In the genomic region with DNA sequence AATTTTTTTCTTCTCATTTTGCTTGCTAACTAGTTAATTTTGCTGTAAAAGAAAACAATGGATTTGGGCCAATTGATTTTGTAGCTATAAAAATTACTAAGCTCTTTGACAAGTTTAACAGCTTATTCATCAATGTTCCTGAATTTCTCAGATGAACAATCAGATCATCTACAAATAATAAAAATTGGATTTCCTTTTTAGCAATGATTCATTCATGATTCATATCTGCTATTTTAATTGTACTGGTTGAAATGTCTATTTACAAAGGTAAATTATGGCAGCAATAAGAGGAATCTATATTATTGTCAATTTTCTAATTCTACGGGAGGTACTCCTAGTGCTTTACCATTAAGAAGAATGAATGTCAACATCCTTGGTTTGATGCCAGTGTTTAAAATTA, we compare ENCODE assay signal across 12 cellular contexts.
DNase-seq lines count a peak whose midpoint lies in the region; TF ChIP-seq lines count a peak whose summit lies in the region.
"Had no signal": no experiment of that assay in that cellular context is flagged by ENCODE, and none has a peak within 500 bp of the region (broad histone marks: within the 10 kb centered on the region; RNA-seq: fewer than 3 reads in every experiment).

No MANE protein-coding gene starts in this region.

- H3K9me3 ChIP-seq in trophoblast cell (ENCODE audit: insufficient read depth, low read depth, low read length), result no peaks in the 10 kb centered on the region
- H3K9me3 ChIP-seq: BE2C had no signal

- no peaks in the 10 kb centered on the region for H3K36me3 Mint-ChIP-seq in chondrocyte (ENCODE audit: low read depth)
- H3K36me3 Mint-ChIP-seq: CD4-positive, alpha-beta memory T cell had no signal

- H2BK120ac ChIP-seq in trophoblast cell (ENCODE audit: insufficient read depth, low read length, poor library complexity), result no peak overlapping the region

- no peak overlapping the region for H3K4me2 ChIP-seq in trophoblast cell (ENCODE audit: low read length)

- no peak overlapping the region for H3K23ac ChIP-seq in trophoblast cell (ENCODE audit: low read length)

- H3K18ac ChIP-seq in trophoblast cell (ENCODE audit: low read length), result no peak overlapping the region

- H3K36me3 ChIP-seq in trophoblast cell (ENCODE audit: control insufficient read depth in 1 of 2, insufficient read depth in 2 of 2, low read length in 2 of 2) (no peaks in the 10 kb centered on the region), brain microvascular endothelial cell (replicated peaks) (no peaks in the 10 kb centered on the region)
- H3K36me3 ChIP-seq: BE2C had no signal

- no peak overlapping the region for H4K12ac ChIP-seq in trophoblast cell (ENCODE audit: low read depth, low read length)

- no peaks in the 10 kb centered on the region for H3K4me1 ChIP-seq in trophoblast cell (ENCODE audit: control insufficient read depth in 1 of 2, insufficient read depth in 2 of 2, low read length in 2 of 2)
- H3K4me1 ChIP-seq: BE2C had no signal

- no peak overlapping the region for H3K27ac Mint-ChIP-seq in chondrocyte (ENCODE audit: unreplicated experiment)
- H3K27ac Mint-ChIP-seq: CD4-positive, alpha-beta memory T cell had no signal

- WGBS in trophoblast cell (ENCODE audit: extremely low coverage, insufficient coverage, insufficient read length), result no CpG with 5 or more reads among the region's 1 CpG

- DNase-seq in HCEC 1CT, result peak; percentile 11
- peak; percentile 13 for DNase-seq in RWPE1 (ENCODE audit: low spot score)
- peak; percentile 10 for DNase-seq in epithelial cell of esophagus (ENCODE audit: low read depth)
- no peak for DNase-seq in NCI-H1436 (lab: John Stamatoyannopoulos, UW)
- no peak for DNase-seq in trophoblast cell
- DNase-seq in chondrocyte (ENCODE audit: low spot score), result no peak
- no peak for DNase-seq in brain microvascular endothelial cell
- DNase-seq: BE2C; CD4-positive, alpha-beta memory T cell; DND-41; GF-D8 had no signal

- H2BK5ac ChIP-seq in trophoblast cell (ENCODE audit: low read depth, low read length, poor library complexity), result no peak overlapping the region

- no peak overlapping the region for H2AFZ ChIP-seq in trophoblast cell (ENCODE audit: insufficient read depth, low read length, poor library complexity)

- H3K4me3 ChIP-seq in epithelial cell of esophagus (ENCODE audit: low read length) (no peak overlapping the region), trophoblast cell (ENCODE audit: low read depth, low read length) (no peak overlapping the region), brain microvascular endothelial cell (ENCODE audit: low read depth, low read length) (no peak overlapping the region)

- H4K91ac ChIP-seq in trophoblast cell (ENCODE audit: low read depth, low read length), result no peak overlapping the region

- in situ Hi-C loops in brain microvascular endothelial cell (cut with HindIII; ENCODE audit: low pct_ligation_motif_present, low sequenced_read_pairs), result no loop called here

- no peaks in the 10 kb centered on the region for H3K27me3 Mint-ChIP-seq in chondrocyte (ENCODE audit: low read depth)
- H3K27me3 Mint-ChIP-seq: CD4-positive, alpha-beta memory T cell had no signal

- no peaks in the 10 kb centered on the region for H3K4me1 Mint-ChIP-seq in chondrocyte (ENCODE audit: low read depth)
- H3K4me1 Mint-ChIP-seq: CD4-positive, alpha-beta memory T cell had no signal

- H3K79me2 ChIP-seq in trophoblast cell (ENCODE audit: control insufficient read depth, insufficient read depth, low read length, poor library complexity), result no peaks in the 10 kb centered on the region

- H3K9me3 Mint-ChIP-seq in chondrocyte (ENCODE audit: low read depth), result no peaks in the 10 kb centered on the region

- H2AK5ac ChIP-seq in trophoblast cell (ENCODE audit: low read length), result no peak overlapping the region

- H3K14ac ChIP-seq in trophoblast cell (ENCODE audit: low read length), result no peak overlapping the region

- POLR2A ChIA-PET in RWPE1 (lab: Yijun Ruan, JAX; ENCODE audit: low non-redundant PET), result no interaction called here

- no peak overlapping the region for H2BK12ac ChIP-seq in trophoblast cell (ENCODE audit: low read length)

- no peak overlapping the region for H3K4me3 Mint-ChIP-seq in chondrocyte (ENCODE audit: unreplicated experiment)
- H3K4me3 Mint-ChIP-seq: CD4-positive, alpha-beta memory T cell had no signal

- CTCF ChIA-PET in RWPE1 (lab: Yijun Ruan, JAX), result no interaction called here

- no peak overlapping the region for H3K9ac ChIP-seq in trophoblast cell (ENCODE audit: low read length)

- no peak for TF ChIP-seq CTCF in RWPE1 (conservative IDR thresholded peaks at IDR 0.05; ENCODE audit: low read depth)
- TF ChIP-seq CTCF in epithelial cell of esophagus (IDR thresholded peaks at IDR 0.05; ENCODE audit: insufficient read depth, low read depth, low read length, missing control alignments), result no peak
- no peak for TF ChIP-seq CTCF in chondrocyte (IDR thresholded peaks at IDR 0.05)
- no peak for TF ChIP-seq CTCF in brain microvascular endothelial cell (IDR thresholded peaks at IDR 0.05; ENCODE audit: low read depth, low read length, missing control alignments)

- no peak overlapping the region for H4K8ac ChIP-seq in trophoblast cell (ENCODE audit: low read depth, low read length)

- no peak overlapping the region for H3K4ac ChIP-seq in trophoblast cell (ENCODE audit: low read depth, low read length)

- H3K27ac ChIP-seq in RWPE1, result no peak overlapping the region
- H3K27ac ChIP-seq in trophoblast cell (ENCODE audit: low read depth, low read length), result no peak overlapping the region
- H3K27ac ChIP-seq in brain microvascular endothelial cell, result no peak overlapping the region
- H3K27ac ChIP-seq: C4-2B had no signal

- H3K27me3 ChIP-seq in trophoblast cell (ENCODE audit: insufficient read depth, low read length) (no peaks in the 10 kb centered on the region), brain microvascular endothelial cell (replicated peaks) (no peaks in the 10 kb centered on the region)
- H3K27me3 ChIP-seq: BE2C had no signal

- H3K79me1 ChIP-seq in trophoblast cell (ENCODE audit: low read length), result no peaks in the 10 kb centered on the region

Comparison
In these comparisons a context has a peak if more than half of its experiments do, and no peak if none do; other contexts are left out.
1. DNase-seq: peak in HCEC 1CT (single experiment), RWPE1 (single experiment) and epithelial cell of esophagus (single experiment); none in NCI-H1436 (single experiment), trophoblast cell (0 of 2), chondrocyte (single experiment) and brain microvascular endothelial cell (single experiment).